In genomic region chr6:123879749-123880148, GRCh38 we compare ENCODE assay signal across 19 cellular contexts.
"Had no signal": no experiment of that assay in that cellular context is flagged by ENCODE, and none has a peak within 500 bp of the region (broad histone marks: within the 10 kb centered on the region; RNA-seq: fewer than 3 reads in every experiment).

No MANE protein-coding gene starts in this region.

- H3K4me1 ChIP-seq: heart right ventricle, pancreas, thyroid gland had no signal

- H3K9me3 ChIP-seq: neutrophil, pancreas, thyroid gland had no signal

- ATAC-seq: activated CD8-positive, alpha-beta T cell treated with anti-CD3 and anti-CD28 coated beads, Interleukin-2, amount 10 ng/mL, durations not matched to agents 7 days and 5 days; activated naive CD8-positive, alpha-beta T cell treated with anti-CD3 and anti-CD28 coated beads, Interleukin-2, amount 50 U/mL, for 24 hours; heart right ventricle; left cardiac atrium; natural killer cell treated with Interleukin-12 subunit alpha and Interleukin-12 subunit beta and Interleukin-15 and Interleukin-18, amount 100 ng/mL, for 72 hours; pancreas; right cardiac atrium; stimulated activated naive CD8-positive, alpha-beta T cell treated with anti-CD3 and anti-CD28 coated beads, Interleukin-15, Interleukin-2, amounts not matched to agents 100 U/mL and 50 U/mL, for 24 hours had no signal

- H3K36me3 ChIP-seq: cardiac muscle cell, heart right ventricle, neutrophil, pancreas, thyroid gland had no signal

- H3K4me3 ChIP-seq: cardiac muscle cell, heart right ventricle, pancreas, thyroid gland had no signal

- H3K27me3 ChIP-seq: cardiac muscle cell, heart right ventricle, neutrophil, pancreas, thyroid gland had no signal

- H3K27ac ChIP-seq: cardiac muscle cell, heart right ventricle, neutrophil, pancreas, thyroid gland, VCaP had no signal

- DNase-seq: activated CD4-positive, alpha-beta T cell treated with anti-CD3 and anti-CD28 coated beads, Interleukin-2, amount 10 ng/mL, durations not matched to agents 7 days and 5 days; activated CD4-positive, CD25-positive, alpha-beta regulatory T cell treated with anti-CD3 and anti-CD28 coated beads, Interleukin-2, amount 50 U/mL, for 72 hours; activated CD8-positive, alpha-beta T cell treated with anti-CD3 and anti-CD28 coated beads, Interleukin-2, amount 10 ng/mL, durations not matched to agents 7 days and 5 days; activated gamma-delta T cell; activated naive CD4-positive, alpha-beta T cell treated with anti-CD3 and anti-CD28 coated beads, Interleukin-2, amount 50 U/mL, for 16 hours; activated naive CD8-positive, alpha-beta T cell treated with anti-CD3 and anti-CD28 coated beads, Interleukin-2, amount 50 U/mL, for 24 hours; effector CD4-positive, alpha-beta T cell; heart right ventricle; islet precursor cell; left cardiac atrium; pancreas; right cardiac atrium; stimulated activated CD4-positive, alpha-beta T cell treated with anti-CD3 and anti-CD28 coated beads, Interleukin-4, amount 100 ng/mL, for 24 hours; stimulated activated naive CD8-positive, alpha-beta T cell treated with anti-CD3 and anti-CD28 coated beads, Interleukin-15, Interleukin-2, amounts not matched to agents 100 U/mL and 50 U/mL, for 24 hours; thyroid gland had no signal
